Comparison of ENCODE assay signal across 1 cellular context in the genomic region with DNA sequence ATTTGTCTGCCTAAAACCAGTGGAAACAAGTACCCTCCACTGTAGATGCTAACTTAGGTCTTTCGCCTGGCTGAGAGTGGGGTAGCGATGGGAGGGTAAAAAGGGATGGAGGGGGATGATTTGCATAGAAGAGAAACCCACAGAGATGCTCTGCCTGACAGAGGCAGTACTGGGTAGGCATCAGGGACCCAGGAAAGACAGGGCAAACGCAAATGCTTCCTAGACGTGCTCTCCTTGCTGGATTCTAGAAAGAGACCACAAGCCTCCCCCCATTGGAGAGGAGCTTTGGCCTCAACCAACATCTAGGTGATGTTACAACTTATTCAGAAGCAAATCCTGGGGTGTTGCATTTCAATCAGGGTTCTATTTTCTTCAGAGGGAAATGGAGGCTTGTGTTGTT.
TF ChIP-seq lines count a peak whose summit lies in the region.

No MANE protein-coding gene starts in this region.

TF ChIP-seq in H1, 55 proteins besides CTCF, POLR2A, EP300 and RAD21:
- TF ChIP-seq EZH2 (IDR thresholded peaks at IDR 0.05; ENCODE audit: low read depth, low read length, severe bottlenecking), result peak; percentile 48
- TF ChIP-seq GTF2F1 (IDR thresholded peaks at IDR 0.05; ENCODE audit: borderline replicate concordance, low read depth, low read length), result no peak
- no peak for TF ChIP-seq CBX8 (IDR thresholded peaks at IDR 0.05; ENCODE audit: borderline replicate concordance, low read depth, low read length)
- peak; percentile 29 for TF ChIP-seq RNF2 (IDR thresholded peaks at IDR 0.05; ENCODE audit: borderline replicate concordance, low read depth, low read length, missing control alignments, poor library complexity, severe bottlenecking)
- no peak for TF ChIP-seq JUND (IDR thresholded peaks at IDR 0.05; ENCODE audit: low read length)
- TF ChIP-seq BCL11A (IDR thresholded peaks at IDR 0.05; ENCODE audit: low read depth in 2 of 2, low read length in 2 of 2), result no peak
- TF ChIP-seq SUZ12 (IDR thresholded peaks at IDR 0.05; ENCODE audit: low read length), result peak; percentile 39; the same call in 1 of the 2 replicates
